ENCODE assay signal across 30 cellular contexts in the genomic region with DNA sequence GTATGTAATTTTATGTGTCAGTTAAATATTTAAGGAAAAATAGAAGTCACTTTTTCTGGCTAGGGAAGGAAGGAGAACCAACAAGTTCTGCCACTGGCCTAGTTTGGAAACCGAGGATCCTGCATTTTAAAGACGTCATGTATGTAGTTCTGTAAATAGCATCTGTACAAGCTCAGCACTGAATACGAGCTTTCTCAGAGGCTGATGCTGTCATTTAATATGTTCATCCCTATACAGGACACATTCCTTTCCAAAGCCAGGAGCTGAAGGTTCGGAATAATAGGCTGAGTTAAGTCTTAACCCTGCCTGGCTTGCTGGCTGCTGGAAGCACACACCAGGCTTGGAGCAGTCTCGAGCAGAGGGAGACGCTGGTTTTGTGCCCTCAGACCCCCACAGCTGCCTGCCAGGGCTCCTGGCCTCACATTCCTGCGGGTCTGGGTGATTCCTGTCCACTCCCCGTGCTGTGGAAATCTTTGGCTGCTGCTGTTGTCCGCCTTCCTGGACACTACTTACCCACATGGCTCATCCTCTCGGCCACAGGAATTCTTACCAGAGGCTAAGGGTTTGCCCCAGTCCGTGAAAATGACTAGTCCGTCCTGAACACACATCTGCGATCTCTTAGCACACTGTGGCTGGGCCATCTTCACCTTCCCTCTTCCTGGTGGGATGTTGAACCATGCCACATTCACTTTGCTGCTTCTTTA. TPM values are rescaled to one million over a fixed set of nuclear protein-coding genes. Genes with fewer than 3 reads are reported as not detected.
A peak's percentile ranks its signal among the peaks of the same experiment; 100 is the strongest.
DNase-seq lines count a peak whose midpoint lies in the region; ATAC-seq and TF ChIP-seq lines count a peak whose summit lies in the region.
"Had no signal": no experiment of that assay in that cellular context is flagged by ENCODE, and none has a peak within 500 bp of the region (broad histone marks: within the 10 kb centered on the region; RNA-seq: fewer than 3 reads in every experiment).

No MANE protein-coding gene starts in this region.

- peaks cover 2% of the 10 kb centered on the region for H3K27me3 Mint-ChIP-seq in dendritic cell treated with granulocyte-macrophage colony-stimulating factor and Interleukin-4, amounts not matched to agents 40 ng/mL and 50 ng/mL, for 4 days
- no peaks in the 10 kb centered on the region for H3K27me3 Mint-ChIP-seq in nephron (ENCODE audit: low read depth)
- H3K27me3 Mint-ChIP-seq: CD4-positive, alpha-beta T cell; IgD-negative memory B cell had no signal

- H3K27me3 ChIP-seq in hepatocyte = no peaks in the 10 kb centered on the region
- no peaks in the 10 kb centered on the region for H3K27me3 ChIP-seq in left lung

- H3K27ac ChIP-seq in temporal lobe (ENCODE audit: low read depth, low read length) (peak overlapping the region; percentile 52), hepatocyte (no peak overlapping the region), left lung (no peak overlapping the region)
- H3K27ac ChIP-seq: HL-60, KMS-11 had no signal

- H3K79me2 ChIP-seq in hepatocyte = no peaks in the 10 kb centered on the region

- TF ChIP-seq CTCF in nephron (IDR thresholded peaks at IDR 0.05; ENCODE audit: unreplicated experiment in 3 of 3) (no peak), hepatocyte (IDR thresholded peaks at IDR 0.05; ENCODE audit: poor library complexity) (no peak), left lung (IDR thresholded peaks at IDR 0.05) (no peak)

- no peaks in the 10 kb centered on the region for H3K36me3 ChIP-seq in hepatocyte (replicated peaks; ENCODE audit: insufficient read depth, low read depth)
- peaks cover 0 to 40% of the 10 kb centered on the region in 2 donors for H3K36me3 ChIP-seq in left lung
- H3K36me3 ChIP-seq: HAP-1 had no signal

- no peak overlapping the region for H3K4me3 Mint-ChIP-seq in dendritic cell treated with granulocyte-macrophage colony-stimulating factor and Interleukin-4, amounts not matched to agents 40 ng/mL and 50 ng/mL, for 4 days
- H3K4me3 Mint-ChIP-seq in nephron = no peak overlapping the region
- H3K4me3 Mint-ChIP-seq: CD4-positive, alpha-beta T cell; HFFc6; IgD-negative memory B cell had no signal

- peak; percentile 39 for DNase-seq in EH (ENCODE audit: low read depth)
- no peak for DNase-seq in hepatocyte (ENCODE audit: low spot score)
- DNase-seq in left lung = no peak
- DNase-seq in NCI-H187 treated with DMSO at 0.1 percent for 48 hours (lab: John Stamatoyannopoulos, UW) = no peak
- DNase-seq: CD4-positive, alpha-beta T cell; COR-L47; DMS53; GOT3; HFFc6; NCI-H1048; NCI-H1417 treated with DMSO at 0.1 percent for 48 hours; NCI-H1694 treated with DMSO at 0.1 percent for 48 hours; NCI-H2081 treated with DMSO at 0.1 percent for 48 hours; NCI-H2171; NCI-H226; NCI-H510A; NCI-H69; RPMI8226; SHP77 had no signal

- H3K36me3 Mint-ChIP-seq in dendritic cell treated with granulocyte-macrophage colony-stimulating factor and Interleukin-4, amounts not matched to agents 40 ng/mL and 50 ng/mL, for 4 days (ENCODE audit: low read depth) = peaks cover 76% of the 10 kb centered on the region
- peaks cover 17% of the 10 kb centered on the region for H3K36me3 Mint-ChIP-seq in nephron (ENCODE audit: low read depth)

- intact Hi-C loops in dendritic cell treated with granulocyte-macrophage colony-stimulating factor and Interleukin-4, amounts not matched to agents 40 ng/mL and 50 ng/mL, for 4 days (cut with micrococcal nuclease) = no loop called here
- intact Hi-C loops in left lung (cut with DNase I) = no loop called here

- H3K9me3 Mint-ChIP-seq in dendritic cell treated with granulocyte-macrophage colony-stimulating factor and Interleukin-4, amounts not matched to agents 40 ng/mL and 50 ng/mL, for 4 days = no peaks in the 10 kb centered on the region
- no peaks in the 10 kb centered on the region for H3K9me3 Mint-ChIP-seq in nephron
- H3K9me3 Mint-ChIP-seq: CD4-positive, alpha-beta T cell; HFFc6; IgD-negative memory B cell had no signal

- peaks cover 89% of the 10 kb centered on the region for H3K4me1 Mint-ChIP-seq in dendritic cell treated with granulocyte-macrophage colony-stimulating factor and Interleukin-4, amounts not matched to agents 40 ng/mL and 50 ng/mL, for 4 days (ENCODE audit: low read depth)
- H3K4me1 Mint-ChIP-seq in nephron = peaks cover 44% of the 10 kb centered on the region

- WGBS in hepatocyte (ENCODE audit: low lambda C conversion rate, missing lambda C conversion rate) = 86% methylated on average over 13 of the region's 13 CpGs

- no peak overlapping the region for H3K4me3 ChIP-seq in hepatocyte
- H3K4me3 ChIP-seq in left lung = no peak overlapping the region
- H3K4me3 ChIP-seq: HAP-1 had no signal

- H2AFZ ChIP-seq in hepatocyte = no peak overlapping the region

- no peak overlapping the region for H3K4me2 ChIP-seq in hepatocyte
- H3K4me2 ChIP-seq: KMS-11 had no signal

- H3K4me1 ChIP-seq in hepatocyte (ENCODE audit: insufficient read depth) = no peaks in the 10 kb centered on the region
- H3K4me1 ChIP-seq in left lung = peaks cover 6 to 59% of the 10 kb centered on the region in 2 donors
- H3K4me1 ChIP-seq: HAP-1 had no signal

- no peak for ATAC-seq in left lung

- H4K20me1 ChIP-seq in hepatocyte (ENCODE audit: insufficient read depth, poor library complexity, severe bottlenecking) = no peaks in the 10 kb centered on the region

- H3K9me2 ChIP-seq in hepatocyte (replicated peaks; ENCODE audit: insufficient read depth) = no peaks in the 10 kb centered on the region

- no peaks in the 10 kb centered on the region for H3K9me3 ChIP-seq in hepatocyte (ENCODE audit: low read depth)
- H3K9me3 ChIP-seq in left lung = no peaks in the 10 kb centered on the region
- H3K9me3 ChIP-seq: HAP-1 had no signal

- H3K27ac Mint-ChIP-seq in dendritic cell treated with granulocyte-macrophage colony-stimulating factor and Interleukin-4, amounts not matched to agents 40 ng/mL and 50 ng/mL, for 4 days = peak overlapping the region; percentile 89
- H3K27ac Mint-ChIP-seq in nephron = peak overlapping the region; percentile 72 to 83 (median 81)
- H3K27ac Mint-ChIP-seq: CD4-positive, alpha-beta T cell; HFFc6; IgD-negative memory B cell had no signal

RNA-seq across cellular contexts. Expression of a gene that starts 36.6 kb away (rescaled TPM):
- total RNA-seq in temporal lobe (not detected), hepatocyte (not detected in 2 replicates), left lung (10 to 100 TPM in 1 of 2 donors, 1 to 10 TPM in 1; 7.0 to 13.0 TPM)
- polyA plus RNA-seq in hepatocyte = not detected in 2 replicates
- total RNA-seq: A172; CD4-positive, alpha-beta T cell; Daoy; HFFc6; SK-MEL-5 had no signal
- polyA plus RNA-seq: BJ, IgD-negative memory B cell had no signal
